In genomic region chr12:19002192-19002591, GRCh38 we compare ENCODE assay signal across 1 cellular context.
A peak's percentile ranks its signal among the peaks of the same experiment; 100 is the strongest.
TF ChIP-seq lines count a peak whose summit lies in the region.

No MANE protein-coding gene starts in this region.

TF ChIP-seq in K562, 482 proteins besides CTCF, POLR2A, EP300 and RAD21:
- TF ChIP-seq ZFP91 (CRISPR knock-in tag; IDR thresholded peaks at IDR 0.05) (no peak), ARHGAP35 (IDR thresholded peaks at IDR 0.05; ENCODE audit: partially characterized antibody) (no peak), RCOR1 (IDR thresholded peaks at IDR 0.05; ENCODE audit: borderline replicate concordance in 1 of 2, low read depth in 2 of 2, low read length in 2 of 2) (no peak), ZNF184 (CRISPR knock-in tag; IDR thresholded peaks at IDR 0.05) (no peak), GATAD2A (IDR thresholded peaks at IDR 0.05) (no peak), HDGF (IDR thresholded peaks at IDR 0.05) (no peak), ZKSCAN1 (IDR thresholded peaks at IDR 0.05; ENCODE audit: low read depth, low read length) (no peak), ZNF561 (CRISPR knock-in tag; conservative IDR thresholded peaks at IDR 0.05) (no peak), ZNF57 (CRISPR knock-in tag; IDR thresholded peaks at IDR 0.05) (no peak), CEBPG (CRISPR knock-in tag; IDR thresholded peaks at IDR 0.05) (no peak), CEBPG (tag; conservative IDR thresholded peaks at IDR 0.05 in 1 of 2, IDR thresholded peaks at IDR 0.05 in 1 of 2) (peak; percentile 50 to 91), CHD2 (IDR thresholded peaks at IDR 0.05; ENCODE audit: low read depth, low read length) (no peak), CEBPB (tag; IDR thresholded peaks at IDR 0.05) (peak; percentile 84)
TF ChIP-seq in K562: peak in this region for 2.
